11 cellular contexts compared by ENCODE assay signal in the genomic region with DNA sequence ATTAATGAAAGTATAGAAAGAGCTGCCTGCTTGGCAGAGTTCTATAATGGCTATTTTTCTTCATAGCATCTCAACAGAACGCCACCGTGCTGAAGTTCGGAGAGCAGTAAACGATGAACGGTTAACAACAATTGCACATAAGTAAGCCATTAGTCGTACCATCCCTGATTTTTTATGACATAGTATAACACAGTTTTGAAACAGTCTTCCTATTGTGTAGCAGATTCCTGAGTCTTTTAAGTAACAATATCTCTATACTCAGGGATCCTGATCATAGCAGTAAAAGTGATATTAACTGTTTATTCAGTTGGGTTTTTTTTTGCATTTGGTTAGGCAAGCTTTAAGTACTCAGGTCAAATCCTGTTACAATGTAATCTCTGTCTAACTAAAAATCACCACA.
"Had no signal": no experiment of that assay in that cellular context is flagged by ENCODE, and none has a peak within 500 bp of the region (broad histone marks: within the 10 kb centered on the region; RNA-seq: fewer than 3 reads in every experiment).

No MANE protein-coding gene starts in this region.

- ATAC-seq: activated CD8-positive, alpha-beta T cell treated with anti-CD3 and anti-CD28 coated beads for 36 hours; activated naive CD8-positive, alpha-beta T cell treated with anti-CD3 and anti-CD28 coated beads, Interleukin-2, amount 50 U/mL, for 24 hours; heart right ventricle; left ventricle myocardium superior had no signal

- H3K9me3 Mint-ChIP-seq: activated CD8-positive, alpha-beta T cell treated with anti-CD3 and anti-CD28 coated beads for 36 hours; activated naive CD8-positive, alpha-beta T cell treated with anti-CD3 and anti-CD28 coated beads, Interleukin-2, amount 50 U/mL, for 24 hours had no signal

- DNase-seq: activated CD8-positive, alpha-beta memory T cell treated with anti-CD3 and anti-CD28 coated beads, Interleukin-2, amount 50 U/mL, for 4 hours; activated CD8-positive, alpha-beta T cell treated with anti-CD3 and anti-CD28 coated beads for 36 hours; activated naive CD4-positive, alpha-beta T cell; activated naive CD8-positive, alpha-beta T cell treated with anti-CD3 and anti-CD28 coated beads, Interleukin-2, amount 50 U/mL, for 24 hours; heart right ventricle; left ventricle myocardium superior; stimulated activated CD4-positive, alpha-beta T cell treated with anti-CD3 and anti-CD28 coated beads, Interleukin-4, amount 100 ng/mL, for 4 hours; stomach had no signal

- H3K4me3 ChIP-seq: ascending aorta, heart right ventricle, stomach, thoracic aorta had no signal

- H3K27ac ChIP-seq: ascending aorta, heart right ventricle, neutrophil, stomach, thoracic aorta had no signal

- H3K27me3 Mint-ChIP-seq: activated CD8-positive, alpha-beta T cell treated with anti-CD3 and anti-CD28 coated beads for 36 hours; activated naive CD8-positive, alpha-beta T cell treated with anti-CD3 and anti-CD28 coated beads, Interleukin-2, amount 50 U/mL, for 24 hours had no signal

- H3K4me3 Mint-ChIP-seq: activated CD8-positive, alpha-beta T cell treated with anti-CD3 and anti-CD28 coated beads for 36 hours; activated naive CD8-positive, alpha-beta T cell treated with anti-CD3 and anti-CD28 coated beads, Interleukin-2, amount 50 U/mL, for 24 hours had no signal

- H3K27ac Mint-ChIP-seq: activated CD8-positive, alpha-beta T cell treated with anti-CD3 and anti-CD28 coated beads for 36 hours; activated naive CD8-positive, alpha-beta T cell treated with anti-CD3 and anti-CD28 coated beads, Interleukin-2, amount 50 U/mL, for 24 hours had no signal

- H3K9me3 ChIP-seq: ascending aorta, heart right ventricle, neutrophil, stomach, thoracic aorta had no signal

- H3K27me3 ChIP-seq: ascending aorta, heart right ventricle, neutrophil, stomach had no signal

- H3K4me1 ChIP-seq: ascending aorta, heart right ventricle had no signal

- H3K4me1 Mint-ChIP-seq: activated naive CD8-positive, alpha-beta T cell treated with anti-CD3 and anti-CD28 coated beads, Interleukin-2, amount 50 U/mL, for 24 hours had no signal
